ENCODE assay signal across 8 cellular contexts in genomic region chr1:11735531-11735853, GRCh38. TPM values are rescaled to one million over a fixed set of nuclear protein-coding genes. Genes with fewer than 3 reads are reported as not detected.
DNase-seq lines count a peak whose midpoint lies in the region; ATAC-seq and TF ChIP-seq lines count a peak whose summit lies in the region.

No MANE protein-coding gene starts in this region.

- no peak for TF ChIP-seq CTCF in left ventricle myocardium inferior (IDR thresholded peaks at IDR 0.05; ENCODE audit: borderline replicate concordance)
- no peak for TF ChIP-seq CTCF in lower lobe of right lung (IDR thresholded peaks at IDR 0.05)
- no peak for TF ChIP-seq CTCF in upper lobe of left lung (IDR thresholded peaks at IDR 0.05)

- ATAC-seq in left cardiac atrium (no peak), lower lobe of right lung (no peak), upper lobe of left lung (ENCODE audit: low FRiP score in 2 of 2) (no peak)

- H3K4me1 ChIP-seq in left ventricle myocardium inferior = peaks cover 59% of the 10 kb centered on the region
- peaks cover 71% of the 10 kb centered on the region for H3K4me1 ChIP-seq in lower lobe of right lung
- H3K4me1 ChIP-seq in upper lobe of left lung = peaks cover 65 to 80% (median 69%) of the 10 kb centered on the region in 4 donors

- 17 to 38% (median 28%) methylated on average over 4 of the region's 4 CpGs for WGBS in adipose tissue, 3 donors
- 27 to 28% methylated on average over 3 to 4 of the region's 4 CpGs for WGBS in upper lobe of left lung, 2 donors

- H3K9me3 ChIP-seq in left ventricle myocardium inferior (replicated peaks) (no peaks in the 10 kb centered on the region), lower lobe of right lung (no peaks in the 10 kb centered on the region), upper lobe of left lung (no peaks in the 10 kb centered on the region)

- H3K27ac ChIP-seq in left ventricle myocardium inferior (replicated peaks) (peak overlapping the region; percentile 88), adipose tissue (ENCODE audit: low read depth, low read length) (peak overlapping the region; percentile 53), lower lobe of right lung (peak overlapping the region; percentile 91), upper lobe of left lung (peak overlapping the region; percentile 94 to 99 (median 97))

- intact Hi-C loops in left ventricle myocardium inferior (cut with micrococcal nuclease) (no loop called here), left cardiac atrium (cut with DNase I) (loop anchor here in 1 of 2 donors (5.0 kb wide), 1 partner anchor 47 kb away; no protein-coding TSS in a partner anchor), lower lobe of right lung (cut with DNase I) (no loop called here)

- H3K36me3 ChIP-seq in left ventricle myocardium inferior (no peaks in the 10 kb centered on the region), lower lobe of right lung (no peaks in the 10 kb centered on the region), upper lobe of left lung (peaks cover 0 to 5% (median 0%) of the 10 kb centered on the region in 4 donors)

- H3K4me3 ChIP-seq in left ventricle myocardium inferior (peak overlapping the region; percentile 81), lower lobe of right lung (peak overlapping the region; percentile 90), upper lobe of left lung (peak overlapping the region in 3 of 4 donors; percentile 88 to 94 (median 90))

- TF ChIP-seq EP300 in upper lobe of left lung (IDR thresholded peaks at IDR 0.05) = no peak

- no peaks in the 10 kb centered on the region for H3K27me3 ChIP-seq in left ventricle myocardium inferior (ENCODE audit: low read depth)
- no peaks in the 10 kb centered on the region for H3K27me3 ChIP-seq in lower lobe of right lung (ENCODE audit: low read depth)
- H3K27me3 ChIP-seq in upper lobe of left lung = no peaks in the 10 kb centered on the region

- no peak for TF ChIP-seq POLR2A in upper lobe of left lung (IDR thresholded peaks at IDR 0.05)

- DNase-seq in left ventricle myocardium inferior (no peak), left cardiac atrium (no peak), lower lobe of right lung (no peak), upper lobe of left lung (no peak), NCI-H1436 treated with DMSO at 0.1 percent for 48 hours (lab: John Stamatoyannopoulos, UW) (no peak), NCI-H82 treated with DMSO at 0.1 percent for 48 hours (lab: John Stamatoyannopoulos, UW; ENCODE audit: unreplicated experiment) (no peak), NCI-H2081 (lab: John Stamatoyannopoulos, UW) (no peak)

RNA-seq across cellular contexts. Expression of gene AGTRAP, which starts 0.4 kb away (rescaled TPM):
- total RNA-seq in left ventricle myocardium inferior (16.6 TPM), left cardiac atrium (10 to 100 TPM; 25.4 to 25.7 TPM), lower lobe of right lung (64.5 TPM), upper lobe of left lung (10 to 100 TPM; 52.2 to 80.1 (median 68.7) TPM)
- 10 to 100 TPM; 52.4 to 72.3 (median 63.3) TPM for polyA plus RNA-seq in adipose tissue

RNA-seq across cellular contexts. Expression of gene C1orf167, which starts 26.5 kb away (rescaled TPM):
- total RNA-seq in left ventricle myocardium inferior (2.5 TPM), left cardiac atrium (1 to 10 TPM; 1.2 to 1.3 TPM), lower lobe of right lung (2.2 TPM), upper lobe of left lung (10 to 100 TPM in 2 of 6 donors, 1 to 10 TPM in 4; 1.0 to 14.3 (median 8.8) TPM)
- 1 to 10 TPM in 2 of 3 donors, under 1 TPM in 1; 0.83 to 2.7 (median 2.1) TPM for polyA plus RNA-seq in adipose tissue

RNA-seq across cellular contexts. Expression of gene DRAXIN, which starts 44.0 kb away (rescaled TPM):
- total RNA-seq in left ventricle myocardium inferior (0.05 TPM), left cardiac atrium (under 1 TPM in 1 of 2 donors, not detected in 1; 0.06 TPM), lower lobe of right lung (0.24 TPM), upper lobe of left lung (under 1 TPM in 2 of 6 donors, not detected in 4; 0.11 to 0.17 TPM)
- under 1 TPM; under 0.01 to 0.03 (median 0.01) TPM for polyA plus RNA-seq in adipose tissue

RNA-seq across cellular contexts. Expression of gene MAD2L2, which starts 54.5 kb away (rescaled TPM):
- 17.2 TPM for total RNA-seq in left ventricle myocardium inferior
- 10 to 100 TPM; 20.0 to 24.0 TPM for total RNA-seq in left cardiac atrium
- polyA plus RNA-seq in adipose tissue = 10 to 100 TPM; 31.2 to 44.5 (median 43.7) TPM
- 20.8 TPM for total RNA-seq in lower lobe of right lung
- 10 to 100 TPM; 20.3 to 38.8 (median 28.0) TPM for total RNA-seq in upper lobe of left lung
